In genomic region chr13:64471916-64472315, GRCh38 we compare ENCODE assay signal across 9 cellular contexts.
DNase-seq lines count a peak whose midpoint lies in the region; ATAC-seq and TF ChIP-seq lines count a peak whose summit lies in the region.
"Had no signal": no experiment of that assay in that cellular context is flagged by ENCODE, and none has a peak within 500 bp of the region (broad histone marks: within the 10 kb centered on the region; RNA-seq: fewer than 3 reads in every experiment).

No MANE protein-coding gene starts in this region.

- intact Hi-C loops in HCT116 (cut with micrococcal nuclease), result loop anchor here (1.0 to 5.0 kb wide), 2 partner anchors 593 to 1165 kb away; no protein-coding TSS in a partner anchor
- intact Hi-C loops in psoas muscle (cut with DNase I), result no loop called here
- intact Hi-C loops in head of caudate nucleus (cut with DNase I), result no loop called here

- no peaks in the 10 kb centered on the region for H3K27me3 Mint-ChIP-seq in chondrocyte (ENCODE audit: low read depth)

- no peaks in the 10 kb centered on the region for H3K36me3 Mint-ChIP-seq in chondrocyte (ENCODE audit: low read depth)

- peak; percentile 8 for DNase-seq in HCT116 (ENCODE audit: low read depth, low spot score)
- DNase-seq in NCI-H446 treated with DMSO at 0.1 percent for 48 hours (lab: John Stamatoyannopoulos, UW), result peak; percentile 22
- no peak for DNase-seq in chondrocyte (ENCODE audit: low spot score)
- DNase-seq in psoas muscle, result no peak
- DNase-seq in head of caudate nucleus, result no peak
- DNase-seq: activated CD4-positive, alpha-beta T cell treated with anti-CD3 and anti-CD28 coated beads for 48 hours had no signal

- CTCF ChIA-PET in HCT116 (lab: Charles Lee), result interaction anchor here (0.7 to 2.1 kb wide), 5 partner anchors 14 to 1166 kb away, joined by 3 to 13 read pairs (median 3); no protein-coding TSS in a partner anchor

- H3K9me3 ChIP-seq in HCT116 (ENCODE audit: control insufficient read depth in 1 of 2, insufficient read depth in 1 of 2, low read depth in 1 of 2, low read length in 2 of 2), result no peaks in the 10 kb centered on the region
- no peaks in the 10 kb centered on the region for H3K9me3 ChIP-seq in psoas muscle
- H3K9me3 ChIP-seq: HAP-1 had no signal

- H3K27me3 ChIP-seq in HCT116 (ENCODE audit: insufficient read depth, low read length), result no peaks in the 10 kb centered on the region
- no peaks in the 10 kb centered on the region for H3K27me3 ChIP-seq in psoas muscle (ENCODE audit: insufficient read depth in 3 of 3, low read length in 2 of 3)

- WGBS in psoas muscle, 3 donors, result 41 to 59% (median 55%) methylated on average over 2 of the region's 2 CpGs

- H3K4me3 Mint-ChIP-seq in chondrocyte (ENCODE audit: unreplicated experiment), result no peak overlapping the region

- no TSS peak for BruUV-seq in HCT116 (replicated peaks; lab: Mats Ljungman, UMichigan)

- no peaks in the 10 kb centered on the region for H3K4me1 ChIP-seq in HCT116 (ENCODE audit: control insufficient read depth in 1 of 2, insufficient read depth in 2 of 2, low read length in 2 of 2)
- H3K4me1 ChIP-seq in psoas muscle, result no peaks in the 10 kb centered on the region

- TF ChIP-seq CTCF in HCT116 (IDR thresholded peaks at IDR 0.05 in 2 of 3, conservative IDR thresholded peaks at IDR 0.05 in 1 of 3; ENCODE audit: borderline replicate concordance in 1 of 3, insufficient read depth in 1 of 3, low read depth in 2 of 3, low read length in 2 of 3), result peak; percentile 23 to 53 (median 23); a peak in 4 of 6 replicates
- TF ChIP-seq CTCF in chondrocyte (IDR thresholded peaks at IDR 0.05), result peak; percentile 91
- peak; percentile 18 for TF ChIP-seq CTCF in psoas muscle (IDR thresholded peaks at IDR 0.05)

- H3K9me2 ChIP-seq in HCT116 (ENCODE audit: insufficient read depth), result 0 out of 2 replicates have a peak, but pooled peaks cover 2% of the 10 kb centered on the region

- H3K9ac ChIP-seq in HCT116 (ENCODE audit: low read length), result no peak overlapping the region

- peaks cover 7% of the 10 kb centered on the region for H3K9me3 Mint-ChIP-seq in chondrocyte (ENCODE audit: low read depth)

- peak; percentile 64 for TF ChIP-seq RAD21 in HCT116 (IDR thresholded peaks at IDR 0.05; ENCODE audit: low read depth)

- no peak for TF ChIP-seq POLR2A in HCT116 (IDR thresholded peaks at IDR 0.05; ENCODE audit: borderline replicate concordance, extremely low read depth, insufficient read depth, insufficient read length)

- peak overlapping the region; percentile 36 for H2AFZ ChIP-seq in HCT116 (ENCODE audit: low read depth, low read length, poor library complexity, severe bottlenecking)

- H3K4me1 Mint-ChIP-seq in chondrocyte (ENCODE audit: low read depth), result peaks cover 12% of the 10 kb centered on the region

- no peak overlapping the region for H3K27ac Mint-ChIP-seq in chondrocyte (ENCODE audit: unreplicated experiment)

- no peaks in the 10 kb centered on the region for H3K79me2 ChIP-seq in HCT116 (ENCODE audit: insufficient read depth, low read length)

- ATAC-seq in HCT116 (peak; percentile 74), psoas muscle (no peak), GM19397 (IDR thresholded peaks at IDR 0.05; ENCODE audit: unreplicated experiment) (no peak), HG03097 (IDR thresholded peaks at IDR 0.05; ENCODE audit: low FRiP score, unreplicated experiment) (no peak)

- H3K36me3 ChIP-seq in HCT116 (ENCODE audit: control insufficient read depth in 1 of 2, insufficient read depth in 2 of 2, low read length in 2 of 2), result no peaks in the 10 kb centered on the region
- no peaks in the 10 kb centered on the region for H3K36me3 ChIP-seq in psoas muscle (ENCODE audit: insufficient read depth in 1 of 2, low read depth in 1 of 2)
- H3K36me3 ChIP-seq: HAP-1 had no signal

- H3K4me2 ChIP-seq in HCT116 (ENCODE audit: low read length), result no peak overlapping the region

- POLR2A ChIA-PET in HCT116 (lab: Charles Lee), result no interaction called here

- no peak overlapping the region for H3K4me3 ChIP-seq in HCT116 (replicated peaks in 1 of 2; ENCODE audit: low read depth in 1 of 2, low read length in 2 of 2)
- H3K4me3 ChIP-seq in psoas muscle, result no peak overlapping the region
- H3K4me3 ChIP-seq: HAP-1 had no signal

- RAD21 ChIA-PET in HCT116 (lab: Charles Lee; ENCODE audit: low non-redundant PET in 1 of 2, low total read pairs in 2 of 2, uncharacterized antibody in 2 of 2, unreplicated experiment in 2 of 2), result no interaction called here

- H4K20me1 ChIP-seq in HCT116 (ENCODE audit: insufficient read depth), result no peaks in the 10 kb centered on the region

- H3K27ac ChIP-seq in HCT116 (ENCODE audit: low read depth, low read length) (no peak overlapping the region), psoas muscle (no peak overlapping the region)

TF ChIP-seq in HCT116, 20 proteins besides CTCF, POLR2A, EP300 and RAD21:
- no peak for TF ChIP-seq ELF1 (IDR thresholded peaks at IDR 0.05; ENCODE audit: borderline replicate concordance, low read depth)
TF ChIP-seq in HCT116: peak in this region for 0.

Comparison
In these comparisons a context has a peak if more than half of its experiments do, and no peak if none do; other contexts are left out.
1. DNase-seq: peak in HCT116 (single experiment) and NCI-H446 treated with DMSO at 0.1 percent for 48 hours (single experiment); none in chondrocyte (single experiment), psoas muscle (0 of 2) and head of caudate nucleus (0 of 42).
2. CTCF ChIP-seq: peak in every context shown above with its lines; median percentile 91 in chondrocyte; 23 in HCT116; 18 in psoas muscle.